In genomic region chr12:62848418-62848817, GRCh38 we compare ENCODE assay signal across 10 cellular contexts.
A peak's percentile ranks its signal among the peaks of the same experiment; 100 is the strongest.
DNase-seq lines count a peak whose midpoint lies in the region; ATAC-seq, FAIRE-seq and TF ChIP-seq lines count a peak whose summit lies in the region.
"Had no signal": no experiment of that assay in that cellular context is flagged by ENCODE, and none has a peak within 500 bp of the region (broad histone marks: within the 10 kb centered on the region; RNA-seq: fewer than 3 reads in every experiment).

No MANE protein-coding gene starts in this region.

- peak; percentile 7 for DNase-seq in stimulated activated CD4-positive, alpha-beta T cell treated with anti-CD3 and anti-CD28 coated beads, Interleukin-4, amount 100 ng/mL, for 24 hours
- DNase-seq in stimulated activated CD4-positive, alpha-beta T cell treated with anti-CD3 and anti-CD28 coated beads, Interleukin-4, amount 100 ng/mL, for 1 hour = no peak
- DNase-seq in fibroblast of pulmonary artery (ENCODE audit: low read depth) = peak; percentile 30
- DNase-seq in urothelium cell line (ENCODE audit: low spot score) = peak; percentile 65
- DNase-seq in endodermal cell = no peak
- no peak for DNase-seq in aorta
- DNase-seq: activated CD4-positive, alpha-beta T cell treated with anti-CD3 and anti-CD28 coated beads, Interleukin-2, amount 10 ng/mL, durations not matched to agents 24 days and 14 days; naive B cell had no signal

- H3K79me2 ChIP-seq in KMS-11 (ENCODE audit: insufficient read depth, low read depth) = 0 out of 2 replicates have a peak, but pooled peaks cover 8% of the 10 kb centered on the region

- H3K36me3 ChIP-seq in KMS-11 (ENCODE audit: insufficient read depth) = no peaks in the 10 kb centered on the region
- H3K36me3 ChIP-seq in endodermal cell (ENCODE audit: control insufficient read depth, insufficient read depth, low read length) = no peaks in the 10 kb centered on the region
- H3K36me3 ChIP-seq in aorta (ENCODE audit: control insufficient read depth in 1 of 2, insufficient read depth in 2 of 2, low read length in 1 of 2) = no peaks in the 10 kb centered on the region

- 0 out of 2 replicates have a peak overlapping the region, but pooled peaks have one; percentile 4 for H2AFZ ChIP-seq in KMS-11 (ENCODE audit: low read depth)

- peak overlapping the region; percentile 57 for H3K4me2 ChIP-seq in KMS-11

- FAIRE-seq in urothelium cell line (lab: Jason Lieb, UNC) = no peak

- H3K27ac ChIP-seq in KMS-11 (peak overlapping the region; percentile 70), endodermal cell (ENCODE audit: low read depth, low read length) (no peak overlapping the region), aorta (ENCODE audit: low read depth in 1 of 2, low read length in 2 of 2) (no peak overlapping the region)

- intact Hi-C loops in aorta (cut with DNase I) = no loop called here

- H3K9ac ChIP-seq in KMS-11 (peak overlapping the region; percentile 3; the same call in 1 of the 2 replicates), endodermal cell (ENCODE audit: extremely low read depth, low read length, poor library complexity, severe bottlenecking) (no peak overlapping the region)

- TF ChIP-seq CTCF in KMS-11 (conservative IDR thresholded peaks at IDR 0.05; ENCODE audit: low read depth, low read length) = no peak
- TF ChIP-seq CTCF in fibroblast of pulmonary artery (IDR thresholded peaks at IDR 0.05; ENCODE audit: low read length, missing control alignments) = no peak
- no peak for TF ChIP-seq CTCF in endodermal cell (conservative IDR thresholded peaks at IDR 0.05)

- H3K36me3 Mint-ChIP-seq in endodermal cell (ENCODE audit: low read depth) = peaks cover 2% of the 10 kb centered on the region
- H3K36me3 Mint-ChIP-seq: naive B cell had no signal

- H3K27ac Mint-ChIP-seq in endodermal cell = no peak overlapping the region
- H3K27ac Mint-ChIP-seq: activated CD4-positive, alpha-beta T cell treated with anti-CD3 and anti-CD28 coated beads, Interleukin-2, amount 10 ng/mL, durations not matched to agents 24 days and 14 days had no signal

- H3K4me1 Mint-ChIP-seq in endodermal cell = peaks cover 41% of the 10 kb centered on the region
- H3K4me1 Mint-ChIP-seq: activated CD4-positive, alpha-beta T cell treated with anti-CD3 and anti-CD28 coated beads, Interleukin-2, amount 10 ng/mL, durations not matched to agents 24 days and 14 days; naive B cell had no signal

- H3K9me3 Mint-ChIP-seq in endodermal cell = no peaks in the 10 kb centered on the region
- H3K9me3 Mint-ChIP-seq: activated CD4-positive, alpha-beta T cell treated with anti-CD3 and anti-CD28 coated beads, Interleukin-2, amount 10 ng/mL, durations not matched to agents 24 days and 14 days had no signal

- ATAC-seq in HG02642 (IDR thresholded peaks at IDR 0.05; ENCODE audit: poor library complexity, unreplicated experiment) (no peak), aorta (ENCODE audit: low FRiP score) (no peak)

- H3K4me3 Mint-ChIP-seq in endodermal cell = no peak overlapping the region
- H3K4me3 Mint-ChIP-seq: activated CD4-positive, alpha-beta T cell treated with anti-CD3 and anti-CD28 coated beads, Interleukin-2, amount 10 ng/mL, durations not matched to agents 24 days and 14 days; naive B cell had no signal

- H3K9me3 ChIP-seq in endodermal cell (ENCODE audit: control insufficient read depth, low read length) (no peaks in the 10 kb centered on the region), aorta (ENCODE audit: control insufficient read depth, low read length) (no peaks in the 10 kb centered on the region)

- H3K4me1 ChIP-seq in KMS-11 (ENCODE audit: low read depth, poor library complexity, severe bottlenecking) (peaks cover 75% of the 10 kb centered on the region), endodermal cell (ENCODE audit: control insufficient read depth, insufficient read depth, low read length) (peaks cover 6% of the 10 kb centered on the region), aorta (ENCODE audit: control insufficient read depth in 1 of 2, insufficient read depth in 2 of 2, low read length in 2 of 2) (peaks cover 0 to 2% of the 10 kb centered on the region in 2 donors)

- no peaks in the 10 kb centered on the region for H4K20me1 ChIP-seq in KMS-11 (ENCODE audit: insufficient read depth)

- no peak overlapping the region for H3K4me3 ChIP-seq in KMS-11 (IDR thresholded peaks at IDR 0.05; ENCODE audit: insufficient read depth, low read depth, low read length)
- H3K4me3 ChIP-seq in fibroblast of pulmonary artery (replicated peaks; ENCODE audit: low read depth, low read length) = no peak overlapping the region
- H3K4me3 ChIP-seq in endodermal cell (ENCODE audit: low read length) = no peak overlapping the region
- no peak overlapping the region for H3K4me3 ChIP-seq in aorta (ENCODE audit: low read length in 2 of 2)

- H3K27me3 Mint-ChIP-seq in endodermal cell (ENCODE audit: insufficient read depth) = no peaks in the 10 kb centered on the region

- WGBS in endodermal cell (ENCODE audit: insufficient coverage in 1 of 2, insufficient read length in 1 of 2), 2 experiments = 86 to 91% methylated on average over 1 to 2 of the region's 2 CpGs
- WGBS in aorta, 2 donors = 16 to 19% methylated on average over 2 of the region's 2 CpGs

- no peaks in the 10 kb centered on the region for H3K27me3 ChIP-seq in KMS-11 (ENCODE audit: insufficient read depth, low read depth)
- no peaks in the 10 kb centered on the region for H3K27me3 ChIP-seq in endodermal cell (ENCODE audit: control insufficient read depth, insufficient read depth, low read length, poor library complexity, severe bottlenecking)
- H3K27me3 ChIP-seq in aorta (ENCODE audit: control insufficient read depth in 1 of 2, insufficient read depth in 2 of 2, low read length in 1 of 2) = no peaks in the 10 kb centered on the region

Comparison
In these comparisons a context has a peak if more than half of its experiments do, and no peak if none do; other contexts are left out.
1. DNase-seq: peak in stimulated activated CD4-positive, alpha-beta T cell treated with anti-CD3 and anti-CD28 coated beads, Interleukin-4, amount 100 ng/mL, for 24 hours (single experiment), fibroblast of pulmonary artery (single experiment) and urothelium cell line (single experiment); none in stimulated activated CD4-positive, alpha-beta T cell treated with anti-CD3 and anti-CD28 coated beads, Interleukin-4, amount 100 ng/mL, for 1 hour (single experiment), endodermal cell (single experiment) and aorta (0 of 2).